In the genomic region with DNA sequence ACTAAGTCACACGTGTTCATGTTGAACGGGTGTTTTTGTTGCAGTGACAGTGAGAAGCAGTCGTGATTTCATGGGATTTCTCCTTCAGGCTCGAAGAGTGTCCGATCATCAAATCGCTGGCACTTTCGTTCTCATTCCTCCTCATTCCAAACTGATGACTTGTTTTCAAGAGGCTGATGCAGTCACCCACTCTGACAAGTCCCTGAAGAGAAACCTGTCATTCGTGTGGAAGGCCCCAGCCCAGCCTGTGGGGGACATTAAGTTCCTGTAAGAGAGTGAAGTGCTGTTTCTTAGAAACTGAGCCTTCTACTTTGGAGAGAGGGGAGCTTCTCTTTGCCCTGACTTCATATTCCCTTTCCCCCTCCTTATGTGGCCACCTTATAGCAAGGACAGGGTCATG, we compare ENCODE assay signal across 12 cellular contexts. TPM values are rescaled to one million over a fixed set of nuclear protein-coding genes. Genes with fewer than 3 reads are reported as not detected.
A peak's percentile ranks its signal among the peaks of the same experiment; 100 is the strongest.
DNase-seq lines count a peak whose midpoint lies in the region; FAIRE-seq and TF ChIP-seq lines count a peak whose summit lies in the region.
"Had no signal": no experiment of that assay in that cellular context is flagged by ENCODE, and none has a peak within 500 bp of the region (broad histone marks: within the 10 kb centered on the region; RNA-seq: fewer than 3 reads in every experiment).

No MANE protein-coding gene starts in this region.

- peak; percentile 19 for DNase-seq in AG08395 (ENCODE audit: low spot score)
- DNase-seq in HPDE6-E6E7 (ENCODE audit: extremely low spot score), result peak; percentile 57
- peak; percentile 75 for DNase-seq in astrocyte (ENCODE audit: low read depth)
- peak; percentile 45 for DNase-seq in kidney epithelial cell (ENCODE audit: low read depth)
- no peak for DNase-seq in small intestine
- no peak for DNase-seq in DMS153 (lab: John Stamatoyannopoulos, UW)
- no peak for DNase-seq in stimulated activated CD8-positive, alpha-beta memory T cell treated with anti-CD3 and anti-CD28 coated beads, Interleukin-4, amount 100 ng/mL, for 48 hours
- DNase-seq in NOMO-1 treated with dmso at 0.1 percent for 144 hours (lab: John Stamatoyannopoulos, UW; ENCODE audit: unreplicated experiment), result no peak
- DNase-seq: ovary had no signal

- H3K27me3 ChIP-seq in astrocyte (ENCODE audit: insufficient read depth, low read length), result no peaks in the 10 kb centered on the region
- no peaks in the 10 kb centered on the region for H3K27me3 ChIP-seq in kidney epithelial cell (ENCODE audit: control insufficient read depth, insufficient read depth, low read length)
- no peaks in the 10 kb centered on the region for H3K27me3 ChIP-seq in small intestine (ENCODE audit: control insufficient read depth in 2 of 2, insufficient read depth in 2 of 2, low read length in 2 of 2)
- H3K27me3 ChIP-seq: ovary had no signal

- peaks cover 3% of the 10 kb centered on the region for H3K27me3 Mint-ChIP-seq in astrocyte (ENCODE audit: low read depth, unreplicated experiment)
- H3K27me3 Mint-ChIP-seq: B cell; stimulated activated memory B cell treated with anti-CD40 and anti-IgM and Interleukin-4, amounts not matched to agents 10 μg/mL and 1 μg/mL and 100 μg/mL, for 72 hours had no signal

- no peaks in the 10 kb centered on the region for H3K79me2 ChIP-seq in astrocyte (ENCODE audit: insufficient read depth, low read length)

- H3K36me3 ChIP-seq in astrocyte (ENCODE audit: insufficient read depth, low read length) (no peaks in the 10 kb centered on the region), kidney epithelial cell (ENCODE audit: control insufficient read depth, insufficient read depth, low read length) (no peaks in the 10 kb centered on the region), small intestine (ENCODE audit: control insufficient read depth in 2 of 2, insufficient read depth in 2 of 2, low read length in 2 of 2) (no peaks in the 10 kb centered on the region)
- H3K36me3 ChIP-seq: ovary had no signal

- no peak overlapping the region for H3K4me3 Mint-ChIP-seq in astrocyte (ENCODE audit: unreplicated experiment)
- H3K4me3 Mint-ChIP-seq: B cell; stimulated activated memory B cell treated with anti-CD40 and anti-IgM and Interleukin-4, amounts not matched to agents 10 μg/mL and 1 μg/mL and 100 μg/mL, for 72 hours had no signal

- peak overlapping the region; percentile 50 for H3K4me3 ChIP-seq in astrocyte (ENCODE audit: insufficient read depth, low read depth, low read length)
- no peak overlapping the region for H3K4me3 ChIP-seq in kidney epithelial cell (ENCODE audit: low read depth, low read length)
- H3K4me3 ChIP-seq in small intestine (ENCODE audit: low read depth in 1 of 2, low read length in 2 of 2), result no peak overlapping the region
- H3K4me3 ChIP-seq: ovary had no signal

- TF ChIP-seq CTCF in astrocyte (IDR thresholded peaks at IDR 0.05; ENCODE audit: insufficient read depth, low read depth, low read length) (no peak), kidney epithelial cell (IDR thresholded peaks at IDR 0.05; ENCODE audit: insufficient read depth, low read length, poor library complexity, severe bottlenecking) (no peak)

- H3K9ac ChIP-seq in astrocyte (ENCODE audit: low read length), result peak overlapping the region; percentile 78

- H3K9me3 ChIP-seq in astrocyte (ENCODE audit: insufficient read depth, low read depth, low read length), result no peaks in the 10 kb centered on the region
- H3K9me3 ChIP-seq in small intestine (ENCODE audit: control insufficient read depth, low read depth), result no peaks in the 10 kb centered on the region
- H3K9me3 ChIP-seq: ovary had no signal

- FAIRE-seq in astrocyte (lab: Jason Lieb, UNC) (peak; percentile 83), small intestine (lab: Jason Lieb, UNC) (no peak)

- peak overlapping the region; percentile 80 for H3K27ac Mint-ChIP-seq in astrocyte (ENCODE audit: unreplicated experiment)
- H3K27ac Mint-ChIP-seq: B cell; stimulated activated memory B cell treated with anti-CD40 and anti-IgM and Interleukin-4, amounts not matched to agents 10 μg/mL and 1 μg/mL and 100 μg/mL, for 72 hours had no signal

- peak overlapping the region; percentile 49 for H3K27ac ChIP-seq in astrocyte (ENCODE audit: low read depth, low read length)
- no peak overlapping the region for H3K27ac ChIP-seq in small intestine (ENCODE audit: low read depth in 1 of 2, low read length in 1 of 2)
- H3K27ac ChIP-seq: ovary, VCaP had no signal

- peaks cover 9% of the 10 kb centered on the region for H3K4me1 Mint-ChIP-seq in astrocyte (ENCODE audit: low read depth, unreplicated experiment)
- H3K4me1 Mint-ChIP-seq: B cell; stimulated activated memory B cell treated with anti-CD40 and anti-IgM and Interleukin-4, amounts not matched to agents 10 μg/mL and 1 μg/mL and 100 μg/mL, for 72 hours had no signal

- WGBS in small intestine, 3 donors, result 79 to 86% (median 81%) methylated on average over 8 of the region's 8 CpGs

- H3K36me3 Mint-ChIP-seq in astrocyte (ENCODE audit: low read depth, unreplicated experiment), result no peaks in the 10 kb centered on the region

- H2AFZ ChIP-seq in astrocyte (ENCODE audit: low read depth, low read length), result peak overlapping the region; percentile 82

- H4K20me1 ChIP-seq in astrocyte (ENCODE audit: insufficient read depth, low read length), result no peaks in the 10 kb centered on the region

- H3K4me2 ChIP-seq in astrocyte (ENCODE audit: low read length), result peak overlapping the region; percentile 94

- no peaks in the 10 kb centered on the region for H3K9me3 Mint-ChIP-seq in astrocyte (ENCODE audit: unreplicated experiment)
- H3K9me3 Mint-ChIP-seq: stimulated activated memory B cell treated with anti-CD40 and anti-IgM and Interleukin-4, amounts not matched to agents 10 μg/mL and 1 μg/mL and 100 μg/mL, for 72 hours had no signal

- H3K4me1 ChIP-seq in astrocyte (ENCODE audit: insufficient read depth, low read length) (peaks cover 8% of the 10 kb centered on the region), small intestine (ENCODE audit: control insufficient read depth in 2 of 2, insufficient read depth in 1 of 2, low read depth in 1 of 2, low read length in 1 of 2) (no peaks in the 10 kb centered on the region)

RNA-seq across cellular contexts. Expression of a gene that starts 8.0 kb away (rescaled TPM):
- not detected in 2 replicates for total RNA-seq in astrocyte
- not detected in 2 replicates for total RNA-seq in kidney epithelial cell
- polyA plus RNA-seq in small intestine, result 1 to 10 TPM in 1 of 3 donors, under 1 TPM in 2; 0.07 to 4.5 (median 0.54) TPM
- polyA plus RNA-seq: ovary had no signal

RNA-seq across cellular contexts. Expression of a gene that starts 46.8 kb away (rescaled TPM):
- total RNA-seq in astrocyte (14.1 and 18.7 TPM in 2 replicates), kidney epithelial cell (24.5 and 35.8 TPM in 2 replicates)
- polyA plus RNA-seq in small intestine, result 10 to 100 TPM; 36.5 to 75.8 (median 65.9) TPM

Comparison
In these comparisons a context has a peak if more than half of its experiments do, and no peak if none do; other contexts are left out.
1. DNase-seq: peak in AG08395 (single experiment), HPDE6-E6E7 (single experiment), astrocyte (single experiment) and kidney epithelial cell (single experiment); none in small intestine (single experiment), DMS153 (single experiment), stimulated activated CD8-positive, alpha-beta memory T cell treated with anti-CD3 and anti-CD28 coated beads, Interleukin-4, amount 100 ng/mL, for 48 hours (single experiment) and NOMO-1 treated with dmso at 0.1 percent for 144 hours (single experiment).